ENCODE assay signal across 14 cellular contexts in the genomic region with DNA sequence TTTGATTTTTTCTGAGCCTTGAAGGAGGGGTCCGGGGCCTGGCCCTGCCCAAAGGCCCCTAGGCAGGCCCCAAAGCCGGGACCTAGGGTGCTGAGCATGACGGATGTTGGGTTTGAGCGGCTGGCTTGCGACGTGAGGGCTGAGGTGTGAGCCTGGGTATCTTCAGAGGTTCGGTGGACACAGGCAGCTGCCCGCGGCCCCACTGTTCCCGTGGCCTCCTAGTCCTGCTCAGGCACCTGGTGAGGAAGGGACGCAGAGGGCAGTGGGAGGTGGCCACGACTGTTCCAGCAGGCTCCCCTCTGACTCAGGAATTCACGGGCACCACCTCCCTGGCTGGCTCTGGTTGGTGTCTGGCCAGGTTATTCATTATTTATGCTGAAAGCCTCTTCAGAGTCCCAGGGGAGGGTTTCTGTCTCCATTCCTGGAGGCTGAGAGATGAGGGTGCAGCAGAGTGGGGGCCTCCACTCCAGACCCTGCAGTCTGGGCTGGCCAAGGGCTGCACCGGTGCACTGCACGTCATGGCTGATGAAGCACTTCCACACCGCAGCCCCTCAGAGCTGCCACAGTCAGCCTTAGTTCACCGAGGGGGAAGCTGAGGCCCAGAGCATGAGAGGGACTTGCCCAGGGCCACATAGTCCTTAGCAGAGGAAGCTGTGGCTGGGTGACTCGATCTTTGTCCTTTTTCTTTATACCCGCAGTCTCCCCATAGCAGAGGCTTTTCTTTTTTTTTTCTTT. TPM values are rescaled to one million over a fixed set of nuclear protein-coding genes. Genes with fewer than 3 reads are reported as not detected.
DNase-seq lines count a peak whose midpoint lies in the region; ATAC-seq, FAIRE-seq and TF ChIP-seq lines count a peak whose summit lies in the region.
"Had no signal": no experiment of that assay in that cellular context is flagged by ENCODE, and none has a peak within 500 bp of the region (broad histone marks: within the 10 kb centered on the region; RNA-seq: fewer than 3 reads in every experiment).

No MANE protein-coding gene starts in this region.

- H3K23ac ChIP-seq in mesendoderm (ENCODE audit: low read length), result no peak overlapping the region

- no peak overlapping the region for H3K4me3 ChIP-seq in BLaER1 treated with 17β-estradiol and CSF1 and Interleukin-3, amounts not matched to agents 10 nM and 100 nM
- H3K4me3 ChIP-seq in astrocyte (ENCODE audit: insufficient read depth, low read depth, low read length), result no peak overlapping the region
- no peak overlapping the region for H3K4me3 ChIP-seq in mesendoderm (ENCODE audit: low read length)
- H3K4me3 ChIP-seq in WERI-Rb-1 (ENCODE audit: low read depth, low read length), result no peak overlapping the region
- H3K4me3 ChIP-seq: esophagus muscularis mucosa had no signal

- FAIRE-seq in astrocyte (lab: Jason Lieb, UNC), result no peak

- H3K4me2 ChIP-seq in BLaER1 treated with 17β-estradiol and CSF1 and Interleukin-3, amounts not matched to agents 10 nM and 100 nM, result peak overlapping the region; percentile 42 to 77 (median 62); a peak in 21 of 22 replicates
- H3K4me2 ChIP-seq in astrocyte (ENCODE audit: low read length) (no peak overlapping the region), mesendoderm (ENCODE audit: low read length) (no peak overlapping the region)

- H3K27ac Mint-ChIP-seq in astrocyte (ENCODE audit: unreplicated experiment), result peak overlapping the region; percentile 47
- H3K27ac Mint-ChIP-seq: immature natural killer cell, type B pancreatic cell had no signal

- peak; percentile 72 for DNase-seq in HK-2 (ENCODE audit: unreplicated experiment)
- no peak for DNase-seq in astrocyte (ENCODE audit: low read depth)
- DNase-seq in mesendoderm, result peak; percentile 46
- no peak for DNase-seq in WERI-Rb-1
- DNase-seq in DMS 273 treated with DMSO at 0.1 percent for 48 hours (lab: John Stamatoyannopoulos, UW), result no peak
- no peak for DNase-seq in NCI-H1048 (lab: John Stamatoyannopoulos, UW)
- DNase-seq: brain microvascular endothelial cell; CD4-positive, alpha-beta memory T cell; immature natural killer cell; nucleus accumbens had no signal

- no peak overlapping the region for H2AFZ ChIP-seq in astrocyte (ENCODE audit: low read depth, low read length)

- no peak for TF ChIP-seq CTCF in astrocyte (IDR thresholded peaks at IDR 0.05; ENCODE audit: insufficient read depth, low read depth, low read length)
- no peak for TF ChIP-seq CTCF in WERI-Rb-1 (IDR thresholded peaks at IDR 0.05; ENCODE audit: low read depth, low read length)

- no peaks in the 10 kb centered on the region for H3K79me2 ChIP-seq in astrocyte (ENCODE audit: insufficient read depth, low read length)
- no peaks in the 10 kb centered on the region for H3K79me2 ChIP-seq in mesendoderm (ENCODE audit: control insufficient read depth, insufficient read depth, low read length)

- peak overlapping the region in 6 of 11 experiments; percentile 1 to 57 (median 34); a peak in 5 of 22 replicates for H3K27ac ChIP-seq in BLaER1 treated with 17β-estradiol and CSF1 and Interleukin-3, amounts not matched to agents 10 nM and 100 nM
- H3K27ac ChIP-seq in astrocyte (ENCODE audit: low read depth, low read length), result no peak overlapping the region
- no peak overlapping the region for H3K27ac ChIP-seq in mesendoderm (ENCODE audit: low read depth, low read length)
- no peak overlapping the region for H3K27ac ChIP-seq in WERI-Rb-1
- H3K27ac ChIP-seq: brain microvascular endothelial cell, esophagus muscularis mucosa had no signal

- no peak overlapping the region for H3K4me3 Mint-ChIP-seq in astrocyte (ENCODE audit: unreplicated experiment)
- H3K4me3 Mint-ChIP-seq: CD4-positive, alpha-beta memory T cell; immature natural killer cell; type B pancreatic cell had no signal

- H4K5ac ChIP-seq in mesendoderm (ENCODE audit: low read length), result no peak overlapping the region

- H3K18ac ChIP-seq in mesendoderm (ENCODE audit: low read length), result no peak overlapping the region

- H3K27me3 ChIP-seq in BLaER1 treated with 17β-estradiol and CSF1 and Interleukin-3, amounts not matched to agents 10 nM and 100 nM, result no peaks in the 10 kb centered on the region
- H3K27me3 ChIP-seq in astrocyte (ENCODE audit: insufficient read depth, low read length) (no peaks in the 10 kb centered on the region), mesendoderm (ENCODE audit: insufficient read depth, low read length, poor library complexity) (no peaks in the 10 kb centered on the region), WERI-Rb-1 (ENCODE audit: insufficient read depth, low read depth, severe bottlenecking) (no peaks in the 10 kb centered on the region)
- H3K27me3 ChIP-seq: brain microvascular endothelial cell, esophagus muscularis mucosa had no signal

- no peak overlapping the region for H2BK5ac ChIP-seq in mesendoderm (ENCODE audit: low read length)

- no peaks in the 10 kb centered on the region for H3K4me1 Mint-ChIP-seq in astrocyte (ENCODE audit: low read depth, unreplicated experiment)
- H3K4me1 Mint-ChIP-seq: CD4-positive, alpha-beta memory T cell had no signal

- no CpG with 5 or more reads among the region's 19 CpGs for WGBS in mesendoderm (ENCODE audit: extremely low coverage, insufficient coverage, low lambda C conversion rate)

- no peak for ATAC-seq in GM18907 (IDR thresholded peaks at IDR 0.05; ENCODE audit: unreplicated experiment)

- H3K9me3 Mint-ChIP-seq in astrocyte (ENCODE audit: unreplicated experiment), result no peaks in the 10 kb centered on the region
- H3K9me3 Mint-ChIP-seq: CD4-positive, alpha-beta memory T cell; immature natural killer cell; type B pancreatic cell had no signal

- no peaks in the 10 kb centered on the region for H3K79me1 ChIP-seq in mesendoderm (ENCODE audit: low read length)

- no peak overlapping the region for H2BK15ac ChIP-seq in mesendoderm (replicated peaks; ENCODE audit: low read depth)

- H2AK5ac ChIP-seq in mesendoderm (ENCODE audit: low read length), result no peak overlapping the region

- peak overlapping the region in 5 of 11 experiments; percentile 4 to 30 (median 28); a peak in 7 of 22 replicates for H3K9ac ChIP-seq in BLaER1 treated with 17β-estradiol and CSF1 and Interleukin-3, amounts not matched to agents 10 nM and 100 nM
- H3K9ac ChIP-seq in astrocyte (ENCODE audit: low read length), result no peak overlapping the region
- no peak overlapping the region for H3K9ac ChIP-seq in mesendoderm (ENCODE audit: low read length)

- no peak overlapping the region for H2BK120ac ChIP-seq in mesendoderm (ENCODE audit: low read depth, low read length)

- no peaks in the 10 kb centered on the region for H3K9me3 ChIP-seq in BLaER1 treated with 17β-estradiol and CSF1 and Interleukin-3, amounts not matched to agents 10 nM and 100 nM (replicated peaks in 1 of 11)
- no peaks in the 10 kb centered on the region for H3K9me3 ChIP-seq in astrocyte (ENCODE audit: insufficient read depth, low read depth, low read length)
- H3K9me3 ChIP-seq in WERI-Rb-1 (ENCODE audit: severe bottlenecking), result no peaks in the 10 kb centered on the region
- H3K9me3 ChIP-seq: esophagus muscularis mucosa had no signal

- H3K36me3 ChIP-seq in BLaER1 treated with 17β-estradiol and CSF1 and Interleukin-3, amounts not matched to agents 10 nM and 100 nM, result peaks cover 0 to 11% (median 0%) of the 10 kb centered on the region in 11 experiments; a peak in 4 of 22 replicates
- no peaks in the 10 kb centered on the region for H3K36me3 ChIP-seq in astrocyte (ENCODE audit: insufficient read depth, low read length)
- H3K36me3 ChIP-seq in mesendoderm (ENCODE audit: control insufficient read depth, insufficient read depth, low read length), result no peaks in the 10 kb centered on the region
- no peaks in the 10 kb centered on the region for H3K36me3 ChIP-seq in WERI-Rb-1
- H3K36me3 ChIP-seq: brain microvascular endothelial cell had no signal

- H3K36me3 Mint-ChIP-seq in astrocyte (ENCODE audit: low read depth, unreplicated experiment), result peaks cover 2% of the 10 kb centered on the region
- H3K36me3 Mint-ChIP-seq: type B pancreatic cell had no signal

- peaks cover 0 to 60% (median 0%) of the 10 kb centered on the region in 11 experiments; a peak in 7 of 22 replicates for H4K20me1 ChIP-seq in BLaER1 treated with 17β-estradiol and CSF1 and Interleukin-3, amounts not matched to agents 10 nM and 100 nM
- no peaks in the 10 kb centered on the region for H4K20me1 ChIP-seq in astrocyte (ENCODE audit: insufficient read depth, low read length)

- no peaks in the 10 kb centered on the region for H3K27me3 Mint-ChIP-seq in astrocyte (ENCODE audit: low read depth, unreplicated experiment)
- H3K27me3 Mint-ChIP-seq: CD4-positive, alpha-beta memory T cell; type B pancreatic cell had no signal

- no peak overlapping the region for H4K8ac ChIP-seq in mesendoderm (ENCODE audit: low read depth, low read length)

- no peak overlapping the region for H3K4ac ChIP-seq in mesendoderm (ENCODE audit: low read depth, low read length)

- H3K56ac ChIP-seq in mesendoderm (ENCODE audit: low read length), result no peak overlapping the region

- peaks cover 22 to 59% (median 43%) of the 10 kb centered on the region in 10 experiments for H3K4me1 ChIP-seq in BLaER1 treated with 17β-estradiol and CSF1 and Interleukin-3, amounts not matched to agents 10 nM and 100 nM
- no peaks in the 10 kb centered on the region for H3K4me1 ChIP-seq in astrocyte (ENCODE audit: insufficient read depth, low read length)
- no peaks in the 10 kb centered on the region for H3K4me1 ChIP-seq in mesendoderm (ENCODE audit: control insufficient read depth, low read depth, low read length)
- H3K4me1 ChIP-seq: esophagus muscularis mucosa had no signal

RNA-seq across cellular contexts. Expression of a gene that starts 2.2 kb away (rescaled TPM):
- 1.4 and 1.6 TPM in 2 replicates for total RNA-seq in astrocyte
- polyA plus RNA-seq in mesendoderm (2013, experiment 1 of 2), result 0.14 TPM
- polyA plus RNA-seq in mesendoderm (2013, experiment 2 of 2), result 0.15 TPM
- polyA plus RNA-seq: immature natural killer cell had no signal

RNA-seq across cellular contexts. Expression of a gene that starts 41.7 kb away (rescaled TPM):
- total RNA-seq in astrocyte, result 18.0 and 21.9 TPM in 2 replicates
- 7.8 TPM for polyA plus RNA-seq in mesendoderm (2013, experiment 1 of 2)
- polyA plus RNA-seq in mesendoderm (2013, experiment 2 of 2), result 8.4 TPM

Comparison
In these comparisons a context has a peak if more than half of its experiments do, and no peak if none do; other contexts are left out.
1. H3K27ac ChIP-seq: peak in BLaER1 treated with 17β-estradiol and CSF1 and Interleukin-3, amounts not matched to agents 10 nM and 100 nM (6 of 11); none in astrocyte (single experiment), mesendoderm (single experiment) and WERI-Rb-1 (single experiment).
2. H3K4me2 ChIP-seq: peak in BLaER1 treated with 17β-estradiol and CSF1 and Interleukin-3, amounts not matched to agents 10 nM and 100 nM (11 of 11); none in astrocyte (single experiment) and mesendoderm (single experiment).
3. DNase-seq: peak in HK-2 (single experiment) and mesendoderm (single experiment); none in astrocyte (single experiment), WERI-Rb-1 (single experiment), DMS 273 treated with DMSO at 0.1 percent for 48 hours (single experiment) and NCI-H1048 (single experiment).